In genomic region chr14:91232631-91233030, GRCh38 we compare ENCODE assay signal across 21 cellular contexts. TPM values are rescaled to one million over a fixed set of nuclear protein-coding genes. Genes with fewer than 3 reads are reported as not detected.
DNase-seq lines count a peak whose midpoint lies in the region; ATAC-seq and TF ChIP-seq lines count a peak whose summit lies in the region.
"Had no signal": no experiment of that assay in that cellular context is flagged by ENCODE, and none has a peak within 500 bp of the region (broad histone marks: within the 10 kb centered on the region; RNA-seq: fewer than 3 reads in every experiment).

No MANE protein-coding gene starts in this region.

- DNase-seq in T-helper 2 cell treated with Interferon-gamma antibody and Interleukin-4, amounts not matched to agents 5 μg/mL and 100 μg/mL, for 36 hours (ENCODE audit: low spot score) = no peak
- DNase-seq in T-helper 2 cell (no peak), NB4 (ENCODE audit: low read depth) (peak; percentile 52), lower leg skin (ENCODE audit: low spot score in 2 of 2) (no peak)
- DNase-seq: activated CD8-positive, alpha-beta memory T cell treated with anti-CD3 and anti-CD28 coated beads for 24 hours; activated gamma-delta T cell; C1 segment of cervical spinal cord; cortex of kidney; erythroblast; KG1; left ventricle myocardium inferior; naive B cell; NCI-H2171 treated with DMSO at 0.1 percent for 48 hours; psoas muscle had no signal

- peaks cover 6% of the 10 kb centered on the region for H3K9me3 Mint-ChIP-seq in T-helper 2 cell treated with Interferon-gamma antibody and Interleukin-4, amounts not matched to agents 5 μg/mL and 100 μg/mL, for 36 hours
- peaks cover 14% of the 10 kb centered on the region for H3K9me3 Mint-ChIP-seq in dendritic cell treated with granulocyte-macrophage colony-stimulating factor and Interleukin-4, amounts not matched to agents 40 ng/mL and 50 ng/mL, for 4 days
- H3K9me3 Mint-ChIP-seq: naive B cell had no signal

- peaks cover 68% of the 10 kb centered on the region for H3K36me3 Mint-ChIP-seq in T-helper 2 cell treated with Interferon-gamma antibody and Interleukin-4, amounts not matched to agents 5 μg/mL and 100 μg/mL, for 36 hours (ENCODE audit: low read depth)
- peaks cover 40% of the 10 kb centered on the region for H3K36me3 Mint-ChIP-seq in dendritic cell treated with granulocyte-macrophage colony-stimulating factor and Interleukin-4, amounts not matched to agents 40 ng/mL and 50 ng/mL, for 4 days (ENCODE audit: low read depth)
- H3K36me3 Mint-ChIP-seq: naive B cell had no signal

- H3K4me1 Mint-ChIP-seq in T-helper 2 cell treated with Interferon-gamma antibody and Interleukin-4, amounts not matched to agents 5 μg/mL and 100 μg/mL, for 36 hours (ENCODE audit: low read depth) = peaks cover 62% of the 10 kb centered on the region
- peaks cover 92% of the 10 kb centered on the region for H3K4me1 Mint-ChIP-seq in dendritic cell treated with granulocyte-macrophage colony-stimulating factor and Interleukin-4, amounts not matched to agents 40 ng/mL and 50 ng/mL, for 4 days (ENCODE audit: low read depth)

- peak overlapping the region; percentile 74 for H3K27ac Mint-ChIP-seq in T-helper 2 cell treated with Interferon-gamma antibody and Interleukin-4, amounts not matched to agents 5 μg/mL and 100 μg/mL, for 36 hours
- peak overlapping the region; percentile 81 for H3K27ac Mint-ChIP-seq in dendritic cell treated with granulocyte-macrophage colony-stimulating factor and Interleukin-4, amounts not matched to agents 40 ng/mL and 50 ng/mL, for 4 days

- H3K4me3 ChIP-seq in NB4 (ENCODE audit: low read depth, low read length) (no peak overlapping the region), neutrophil (ENCODE audit: low read depth in 1 of 2, low read length in 1 of 2) (peak overlapping the region in 1 of 2 experiments; percentile 26), lower leg skin (ENCODE audit: low read depth, poor library complexity, severe bottlenecking) (no peak overlapping the region)
- H3K4me3 ChIP-seq: gastroesophageal sphincter, left ventricle myocardium inferior, psoas muscle, SJSA1, tibial nerve had no signal

- ATAC-seq in HG02678 (IDR thresholded peaks at IDR 0.05; ENCODE audit: unreplicated experiment) (no peak), GM21723 (IDR thresholded peaks at IDR 0.05; ENCODE audit: unreplicated experiment) (no peak)
- ATAC-seq: gastroesophageal sphincter had no signal

- no peaks in the 10 kb centered on the region for H3K9me3 ChIP-seq in neutrophil
- H3K9me3 ChIP-seq: SJSA1 had no signal

- peaks cover 52 to 60% of the 10 kb centered on the region in 2 experiments for H3K4me1 ChIP-seq in neutrophil (ENCODE audit: control insufficient read depth in 1 of 2, insufficient read depth in 1 of 2, low read depth in 1 of 2, low read length in 1 of 2)
- H3K4me1 ChIP-seq: gastroesophageal sphincter, left ventricle myocardium inferior, psoas muscle had no signal

- H3K4me3 Mint-ChIP-seq in T-helper 2 cell treated with Interferon-gamma antibody and Interleukin-4, amounts not matched to agents 5 μg/mL and 100 μg/mL, for 36 hours = no peak overlapping the region
- no peak overlapping the region for H3K4me3 Mint-ChIP-seq in dendritic cell treated with granulocyte-macrophage colony-stimulating factor and Interleukin-4, amounts not matched to agents 40 ng/mL and 50 ng/mL, for 4 days

- intact Hi-C loops in dendritic cell treated with granulocyte-macrophage colony-stimulating factor and Interleukin-4, amounts not matched to agents 40 ng/mL and 50 ng/mL, for 4 days (cut with micrococcal nuclease) = loop anchor here (5.0 kb wide), 1 partner anchor 35 kb away; no protein-coding TSS in a partner anchor
- intact Hi-C loops in lower leg skin (cut with DNase I; ENCODE audit: low total_unique reads) = no loop called here

- WGBS in lower leg skin, 2 donors = 88 to 97% methylated on average over 3 of the region's 3 CpGs

- no peaks in the 10 kb centered on the region for H3K27me3 Mint-ChIP-seq in T-helper 2 cell treated with Interferon-gamma antibody and Interleukin-4, amounts not matched to agents 5 μg/mL and 100 μg/mL, for 36 hours (ENCODE audit: low read depth)
- H3K27me3 Mint-ChIP-seq in dendritic cell treated with granulocyte-macrophage colony-stimulating factor and Interleukin-4, amounts not matched to agents 40 ng/mL and 50 ng/mL, for 4 days = peaks cover 2% of the 10 kb centered on the region
- H3K27me3 Mint-ChIP-seq: naive B cell had no signal

- H3K27me3 ChIP-seq in neutrophil = no peaks in the 10 kb centered on the region
- H3K27me3 ChIP-seq: gastroesophageal sphincter, SJSA1, tibial nerve had no signal

- H3K27ac ChIP-seq in neutrophil = peak overlapping the region; percentile 93
- H3K27ac ChIP-seq: left ventricle myocardium inferior, psoas muscle, SJSA1 had no signal

- H3K36me3 ChIP-seq in neutrophil = peaks cover 31% of the 10 kb centered on the region
- H3K36me3 ChIP-seq: SJSA1 had no signal

- TF ChIP-seq CTCF in NB4 (IDR thresholded peaks at IDR 0.05; ENCODE audit: low read depth, low read length) = no peak
- no peak for TF ChIP-seq CTCF in neutrophil (IDR thresholded peaks at IDR 0.05)
- TF ChIP-seq CTCF in lower leg skin (IDR thresholded peaks at IDR 0.05) = no peak

- TF ChIP-seq POLR2A in NB4 (IDR thresholded peaks at IDR 0.05; ENCODE audit: extremely low read depth, insufficient read length) (no peak), lower leg skin (IDR thresholded peaks at IDR 0.05) (no peak)

RNA-seq across cellular contexts. Expression of gene GPR68, which starts 11.9 kb away (rescaled TPM):
- total RNA-seq in lower leg skin = 1 to 10 TPM; 1.3 to 4.1 (median 3.2) TPM
- total RNA-seq: SJSA1 had no signal
